Comparison of ENCODE assay signal across 2 cellular contexts in the genomic region with DNA sequence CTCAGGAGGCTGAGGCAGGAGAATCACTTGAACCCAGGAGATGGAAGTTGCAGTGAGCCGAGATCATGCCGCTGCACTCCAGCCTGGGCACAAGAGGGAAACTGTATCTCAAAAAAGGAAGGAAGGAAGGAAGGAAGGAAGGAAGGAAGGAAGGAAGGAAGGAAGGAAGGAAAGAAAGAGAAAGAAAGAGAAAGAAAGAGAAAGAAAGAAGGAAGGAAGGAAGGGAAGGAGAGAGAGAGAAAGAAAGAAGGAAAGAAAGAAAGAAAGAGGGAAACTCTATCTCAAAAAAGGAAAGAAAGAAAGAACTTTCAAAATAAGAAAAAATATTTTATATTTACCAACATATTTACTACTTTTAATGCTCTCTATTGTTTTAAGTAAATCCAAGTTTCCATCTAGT. TPM values are rescaled to one million over a fixed set of nuclear protein-coding genes. Genes with fewer than 3 reads are reported as not detected.
"Had no signal": no experiment of that assay in that cellular context is flagged by ENCODE, and none has a peak within 500 bp of the region (broad histone marks: within the 10 kb centered on the region; RNA-seq: fewer than 3 reads in every experiment).

No MANE protein-coding gene starts in this region.

RNA-seq across cellular contexts. Expression of gene CORO2B, which starts 47.4 kb away (rescaled TPM):
- polyA plus RNA-seq: immature natural killer cell; naive thymus-derived CD4-positive, alpha-beta T cell had no signal
